In the genomic region with DNA sequence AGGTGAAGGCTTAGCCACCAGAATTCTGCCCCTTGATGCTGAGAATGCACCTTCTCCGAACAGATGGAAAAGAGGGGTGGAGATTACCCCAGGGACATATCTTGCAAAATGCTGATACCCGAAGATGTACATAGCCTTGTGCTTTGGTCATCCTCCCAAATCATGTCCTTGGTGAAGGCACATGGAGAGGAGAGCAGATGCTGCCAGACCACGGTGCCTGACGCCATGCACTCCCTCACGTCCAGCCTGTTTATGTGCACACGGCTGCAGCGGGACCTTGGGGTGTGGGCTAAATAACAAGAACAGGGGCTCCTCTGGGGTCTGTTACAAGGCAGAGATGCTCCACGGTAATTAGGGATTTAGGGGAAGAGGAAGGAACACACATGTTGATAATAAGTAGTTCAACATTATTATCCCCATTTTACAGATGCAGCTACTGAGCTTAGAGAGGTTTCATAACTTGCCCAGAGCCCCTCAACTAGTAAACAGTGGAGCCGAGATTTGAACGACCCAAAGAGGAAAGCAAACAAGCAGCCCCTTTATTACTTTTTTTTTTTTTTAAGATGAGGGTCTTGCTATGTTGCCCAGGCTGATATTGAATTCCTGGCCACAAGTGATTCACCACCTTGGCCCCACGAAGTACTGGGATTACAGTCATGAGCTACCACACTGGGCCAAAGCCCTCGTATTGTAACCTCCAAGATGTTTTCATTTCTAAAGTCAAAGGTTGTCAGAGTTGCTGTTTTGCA, we compare ENCODE assay signal across 34 cellular contexts. TPM values are rescaled to one million over a fixed set of nuclear protein-coding genes. Genes with fewer than 3 reads are reported as not detected.
A peak's percentile ranks its signal among the peaks of the same experiment; 100 is the strongest.
DNase-seq lines count a peak whose midpoint lies in the region; ATAC-seq, FAIRE-seq and TF ChIP-seq lines count a peak whose summit lies in the region.
"Had no signal": no experiment of that assay in that cellular context is flagged by ENCODE, and none has a peak within 500 bp of the region (broad histone marks: within the 10 kb centered on the region; RNA-seq: fewer than 3 reads in every experiment).

No MANE protein-coding gene starts in this region.

- H3K4me1 ChIP-seq in K562 (replicated peaks in 1 of 2; ENCODE audit: control insufficient read depth in 2 of 2, insufficient read depth in 2 of 2, low read length in 2 of 2), result peaks cover 30 to 41% of the 10 kb centered on the region in 2 experiments; a peak in 4 of 5 replicates
- H3K4me1 ChIP-seq in mesenchymal stem cell (ENCODE audit: control insufficient read depth, insufficient read depth, low read depth, low read length), result peaks cover 1% of the 10 kb centered on the region
- H3K4me1 ChIP-seq in testis, result peaks cover 76% of the 10 kb centered on the region

- H3K4ac ChIP-seq in mesenchymal stem cell (ENCODE audit: low read depth in 1 of 2, low read length in 2 of 2), result no peak overlapping the region

- intact Hi-C loops in K562 (cut with micrococcal nuclease), result no loop called here
- intact Hi-C loops in testis (cut with DNase I; ENCODE audit: low total_unique reads), result no loop called here

- H3K9ac ChIP-seq in K562 (ENCODE audit: insufficient read depth in 1 of 2, low read depth in 2 of 2, low read length in 2 of 2) (no peak overlapping the region), mesenchymal stem cell (ENCODE audit: low read length) (peak overlapping the region; percentile 13)
- H3K9ac ChIP-seq: BLaER1 had no signal

- H3K4me2 ChIP-seq in K562 (ENCODE audit: insufficient read depth, low read length) (no peak overlapping the region), mesenchymal stem cell (ENCODE audit: low read length, poor library complexity, severe bottlenecking) (no peak overlapping the region)
- H3K4me2 ChIP-seq: BLaER1, PC-9 had no signal

- no peak overlapping the region for H4K8ac ChIP-seq in mesenchymal stem cell (ENCODE audit: low read length)

- H2BK120ac ChIP-seq in mesenchymal stem cell (ENCODE audit: low read depth, low read length), result no peak overlapping the region

- peaks cover 35% of the 10 kb centered on the region for H3K79me1 ChIP-seq in mesenchymal stem cell (replicated peaks; ENCODE audit: low read length, poor library complexity, severe bottlenecking)

- H3K79me2 ChIP-seq in K562 (ENCODE audit: control insufficient read depth, insufficient read depth, low read length), result no peaks in the 10 kb centered on the region

- H3K9me3 Mint-ChIP-seq in WTC11, result no peaks in the 10 kb centered on the region
- H3K9me3 Mint-ChIP-seq: activated CD4-positive, alpha-beta memory T cell treated with anti-CD3 and anti-CD28 coated beads for 36 hours; activated naive CD4-positive, alpha-beta T cell treated with anti-CD3 and anti-CD28 coated beads for 36 hours; dendritic cell treated with granulocyte-macrophage colony-stimulating factor and Interleukin-4, amounts not matched to agents 40 ng/mL and 50 ng/mL, for 4 days; memory B cell; neural crest cell; T-helper 1 cell treated with Interleukin-12 subunit alpha and Interleukin-12 subunit beta and Interleukin-4 antibody, amounts not matched to agents 30 μg/mL and 1 μg/mL, for 36 hours had no signal

- CTCF ChIA-PET in K562 (lab: Yijun Ruan, JAX; ENCODE audit: low intra/inter-chr PET ratio), result no interaction called here
- CTCF ChIA-PET in WTC11 (lab: Charles Lee), result interaction anchor here (2.5 kb wide), 1 partner anchor 10 kb away, joined by 16 read pairs; no protein-coding TSS in a partner anchor

- no peaks in the 10 kb centered on the region for H3K9me3 ChIP-seq in K562 (replicated peaks; ENCODE audit: control insufficient read depth, insufficient read depth, low read depth, low read length)
- no peaks in the 10 kb centered on the region for H3K9me3 ChIP-seq in mesenchymal stem cell (ENCODE audit: control insufficient read depth, low read length)
- no peaks in the 10 kb centered on the region for H3K9me3 ChIP-seq in testis
- H3K9me3 ChIP-seq: BLaER1, heart right ventricle, sigmoid colon had no signal

- H3K27me3 ChIP-seq in K562 (ENCODE audit: control insufficient read depth in 2 of 2, insufficient read depth in 2 of 2, low read length in 2 of 2), result no peaks in the 10 kb centered on the region
- no peaks in the 10 kb centered on the region for H3K27me3 ChIP-seq in mesenchymal stem cell (ENCODE audit: control insufficient read depth in 1 of 2, insufficient read depth in 1 of 2, low read length in 2 of 2)
- no peaks in the 10 kb centered on the region for H3K27me3 ChIP-seq in testis
- H3K27me3 ChIP-seq: BLaER1, heart right ventricle, sigmoid colon had no signal

- H3K4me3 ChIP-seq in K562, result no peak overlapping the region
- peak overlapping the region in 1 of 2 experiments; percentile 19 for H3K4me3 ChIP-seq in mesenchymal stem cell (ENCODE audit: insufficient read depth in 1 of 2, low read depth in 1 of 2, low read length in 2 of 2)
- no peak overlapping the region for H3K4me3 ChIP-seq in testis
- H3K4me3 ChIP-seq: BLaER1, heart right ventricle, PC-9, sigmoid colon had no signal

- no peak overlapping the region for H2AFZ ChIP-seq in K562 (ENCODE audit: low read depth, low read length)
- H2AFZ ChIP-seq in mesenchymal stem cell (ENCODE audit: low read depth, low read length), result no peak overlapping the region
- H2AFZ ChIP-seq: PC-9 had no signal

- no peak for TF ChIP-seq RAD21 in K562 (CRISPR knock-in tag; conservative IDR thresholded peaks at IDR 0.05 in 1 of 2, IDR thresholded peaks at IDR 0.05 in 1 of 2)

- H3K27me3 Mint-ChIP-seq in WTC11 (ENCODE audit: low read depth), result no peaks in the 10 kb centered on the region; the same call in 1 of the 2 replicates
- H3K27me3 Mint-ChIP-seq: activated CD4-positive, alpha-beta memory T cell treated with anti-CD3 and anti-CD28 coated beads for 36 hours; brain; dendritic cell treated with granulocyte-macrophage colony-stimulating factor and Interleukin-4, amounts not matched to agents 40 ng/mL and 50 ng/mL, for 4 days; progenitor cell of endocrine pancreas had no signal

- H3K27ac ChIP-seq in K562 (ENCODE audit: extremely low read depth, low read depth, low read length) (no peak overlapping the region), mesenchymal stem cell (ENCODE audit: low read length, poor library complexity, severe bottlenecking) (no peak overlapping the region), testis (peak overlapping the region; percentile 52 to 79)
- H3K27ac ChIP-seq: BLaER1, HL-60, PC-9 had no signal

- peak; percentile 18 for DNase-seq in D341Med (ENCODE audit: low spot score)
- DNase-seq in K562 (ENCODE audit: extremely low read depth in 1 of 4, low spot score in 3 of 4), result no peak
- no peak for DNase-seq in mesenchymal stem cell
- DNase-seq in testis, result peak; percentile 55
- no peak for DNase-seq in stimulated activated CD4-positive, alpha-beta T cell treated with anti-CD3 and anti-CD28 coated beads, Interleukin-4, amount 100 ng/mL, for 4 hours
- no peak for DNase-seq in WTC11 (ENCODE audit: low spot score)
- DNase-seq: activated CD4-positive, alpha-beta memory T cell treated with anti-CD3 and anti-CD28 coated beads for 36 hours; activated CD4-positive, CD25-positive, alpha-beta regulatory T cell treated with anti-CD3 and anti-CD28 coated beads, Interleukin-2, amount 50 U/mL, for 72 hours; activated naive CD4-positive, alpha-beta T cell treated with anti-CD3 and anti-CD28 coated beads for 36 hours; DMS53; erythroblast; HCEC 1CT; heart right ventricle; Karpas-422; NCI-H1417; NCI-H2029; NCI-H2227 treated with DMSO at 0.1 percent for 48 hours; PC-9; sigmoid colon; stimulated activated CD4-positive, alpha-beta T cell treated with anti-CD3 and anti-CD28 coated beads, Interleukin-12 subunit alpha, Interleukin-12 subunit beta, amount 100 ng/mL, for 4 hours; stimulated activated CD4-positive, alpha-beta T cell treated with anti-CD3 and anti-CD28 coated beads, Interleukin-2, amount 100 ng/mL, for 48 hours; substantia nigra had no signal

- no peak overlapping the region for H3K14ac ChIP-seq in mesenchymal stem cell (ENCODE audit: low read length in 2 of 2)

- H4K20me1 ChIP-seq in K562 (replicated peaks; ENCODE audit: control insufficient read depth, insufficient read depth, low read length), result no peaks in the 10 kb centered on the region; the same call in 1 of the 2 replicates
- H4K20me1 ChIP-seq: BLaER1 had no signal

- peaks cover 5% of the 10 kb centered on the region for H3K9me1 ChIP-seq in K562 (ENCODE audit: control insufficient read depth, insufficient read depth, low read length)

- no peak overlapping the region for H2BK5ac ChIP-seq in mesenchymal stem cell (ENCODE audit: low read depth, low read length, poor library complexity, severe bottlenecking)

- 37% methylated on average over 12 of the region's 12 CpGs for WGBS in K562 (ENCODE audit: insufficient coverage, low coverage, missing lambda C conversion rate)
- WGBS in mesenchymal stem cell, result 93% methylated on average over 11 of the region's 12 CpGs
- WGBS in testis, 2 donors, result 47 to 55% methylated on average over 12 of the region's 12 CpGs

- H2BK12ac ChIP-seq in mesenchymal stem cell (ENCODE audit: low read length in 2 of 2), result no peak overlapping the region

- no peak overlapping the region for H2AK5ac ChIP-seq in mesenchymal stem cell (ENCODE audit: low read length, severe bottlenecking)

- peaks cover 51% of the 10 kb centered on the region for H3K4me1 Mint-ChIP-seq in WTC11
- H3K4me1 Mint-ChIP-seq: memory B cell had no signal

- H4K91ac ChIP-seq in mesenchymal stem cell (ENCODE audit: low read length), result no peak overlapping the region

- BruUV-seq in K562 (replicated peaks; lab: Mats Ljungman, UMichigan), result no TSS peak

- TF ChIP-seq EP300 in K562 (IDR thresholded peaks at IDR 0.05; ENCODE audit: low read length), result no peak

- no peak for TF ChIP-seq CTCF in K562 (IDR thresholded peaks at IDR 0.05 in 2 of 3, conservative IDR thresholded peaks at IDR 0.05 in 1 of 3; ENCODE audit: insufficient read depth in 2 of 3, low read depth in 1 of 3, low read length in 3 of 3)
- TF ChIP-seq CTCF in testis (IDR thresholded peaks at IDR 0.05), result no peak
- no peak for TF ChIP-seq CTCF in WTC11 (IDR thresholded peaks at IDR 0.05)

- in situ Hi-C loops in K562 (cut with MboI), result no loop called here

- H3K36me3 Mint-ChIP-seq in WTC11, result peaks cover 5% of the 10 kb centered on the region; the same call in 1 of the 2 replicates
- H3K36me3 Mint-ChIP-seq: activated CD4-positive, alpha-beta memory T cell treated with anti-CD3 and anti-CD28 coated beads for 36 hours; memory B cell had no signal

- POLR2A ChIA-PET in K562 (lab: Yijun Ruan, JAX), result interaction anchor here (0.7 to 1.9 kb wide), 3 partner anchors 9 to 50 kb away, joined by 3 to 9 read pairs (median 4); no protein-coding TSS in a partner anchor
- POLR2A ChIA-PET in WTC11 (lab: Charles Lee), result no interaction called here

- no peaks in the 10 kb centered on the region for H3K36me3 ChIP-seq in K562 (ENCODE audit: control insufficient read depth, insufficient read depth, low read length)
- H3K36me3 ChIP-seq in mesenchymal stem cell (ENCODE audit: control insufficient read depth in 1 of 2, insufficient read depth in 2 of 2, low read depth in 1 of 2, low read length in 2 of 2), result peaks cover 10 to 17% of the 10 kb centered on the region in 2 experiments
- H3K36me3 ChIP-seq in testis (ENCODE audit: low read depth, missing control alignments), result no peaks in the 10 kb centered on the region
- H3K36me3 ChIP-seq: BLaER1 had no signal

- ATAC-seq in K562 (no peak), GM18870 (IDR thresholded peaks at IDR 0.05; ENCODE audit: unreplicated experiment) (no peak), WTC11 (no peak)
- ATAC-seq: SK-N-SH treated with all-trans-retinoic acid at 6 μM for 48 hours had no signal

- H3K18ac ChIP-seq in mesenchymal stem cell (ENCODE audit: low read depth in 1 of 2, low read length in 2 of 2), result no peak overlapping the region

- TF ChIP-seq POLR2A in K562 (conservative IDR thresholded peaks at IDR 0.05), result no peak
- no peak for TF ChIP-seq POLR2A in testis (IDR thresholded peaks at IDR 0.05)

- H3K4me3 Mint-ChIP-seq in WTC11, result no peak overlapping the region
- H3K4me3 Mint-ChIP-seq: activated CD4-positive, alpha-beta memory T cell treated with anti-CD3 and anti-CD28 coated beads for 36 hours; activated naive CD4-positive, alpha-beta T cell treated with anti-CD3 and anti-CD28 coated beads for 36 hours; brain; dendritic cell treated with granulocyte-macrophage colony-stimulating factor and Interleukin-4, amounts not matched to agents 40 ng/mL and 50 ng/mL, for 4 days; memory B cell; neural crest cell; T-helper 1 cell treated with Interleukin-12 subunit alpha and Interleukin-12 subunit beta and Interleukin-4 antibody, amounts not matched to agents 30 μg/mL and 1 μg/mL, for 36 hours had no signal

- H3K23ac ChIP-seq in mesenchymal stem cell (ENCODE audit: low read length in 2 of 2), result no peak overlapping the region

- H2BK15ac ChIP-seq in mesenchymal stem cell (ENCODE audit: low read depth, poor library complexity, severe bottlenecking), result no peak overlapping the region

- H3K27ac Mint-ChIP-seq in WTC11, result no peak overlapping the region
- H3K27ac Mint-ChIP-seq: activated CD4-positive, alpha-beta memory T cell treated with anti-CD3 and anti-CD28 coated beads for 36 hours; activated naive CD4-positive, alpha-beta T cell treated with anti-CD3 and anti-CD28 coated beads for 36 hours; dendritic cell treated with granulocyte-macrophage colony-stimulating factor and Interleukin-4, amounts not matched to agents 40 ng/mL and 50 ng/mL, for 4 days; memory B cell; progenitor cell of endocrine pancreas; T-helper 1 cell treated with Interleukin-12 subunit alpha and Interleukin-12 subunit beta and Interleukin-4 antibody, amounts not matched to agents 30 μg/mL and 1 μg/mL, for 36 hours had no signal

- FAIRE-seq in K562 (lab: Jason Lieb, UNC), result no peak
- FAIRE-seq: G401.6, TTC549 had no signal

RNA-seq across cellular contexts. Expression of a gene that starts 12.9 kb away (rescaled TPM):
- total RNA-seq in K562 (2011; cell fraction: chromatin; rRNA removed; ENCODE audit: low replicate concordance), result 16.4 and 37.6 TPM in 2 replicates
- total RNA-seq in K562 (2011; cell fraction: nucleolus; rRNA removed), result 26.8 and 35.4 TPM in 2 replicates
- 21.5 and 25.0 TPM in 2 replicates for total RNA-seq in K562 (2011; cell fraction: nucleoplasm; rRNA removed)
- total RNA-seq in K562 (2014; rRNA removed), result 8.0 and 11.6 TPM in 2 replicates
- 4.7 and 5.1 TPM in 2 replicates for total RNA-seq in K562 (2014; rRNA removed; fragmentation: Illumina TruSeq; extraction: Trizol)
- 6.7 and 7.6 TPM in 2 replicates for total RNA-seq in K562 (2015; rRNA removed; fragmentation: Illumina TruSeq; extraction: Trizol)
- 18.5 and 21.1 TPM in 2 replicates for total RNA-seq in K562 (2021)
- 4.0 and 11.2 TPM in 2 replicates for polyA plus RNA-seq in K562 (2011; rRNA removed)
- 4.7 and 5.2 TPM in 2 replicates for polyA plus RNA-seq in K562 (2011; cell fraction: cytosol; rRNA removed)
- 6.3 and 7.3 TPM in 2 replicates for polyA plus RNA-seq in K562 (2011; cell fraction: nucleus; rRNA removed)
- 26.2 and 32.9 TPM in 2 replicates for polyA plus RNA-seq in K562 (2012)
- 21.9 and 27.0 TPM in 2 replicates for polyA plus RNA-seq in K562 (2014; fragmentation: Illumina TruSeq; extraction: Trizol)
- polyA plus RNA-seq in K562 (2014; fragmentation: Nextera tagmentation; extraction: Ambion mirVana), result under 1 TPM; 0.21 to 0.48 TPM
- 7.5 and 8.8 TPM in 2 replicates for polyA plus RNA-seq in K562 (2014; rRNA removed)
- polyA minus RNA-seq in K562 (2011; rRNA and poly(A)+ RNA removed), result 3.6 and 4.8 TPM in 2 replicates
- polyA minus RNA-seq in K562 (2011; cell fraction: cytosol; rRNA and poly(A)+ RNA removed), result 6.6 and 10.0 TPM in 2 replicates
- polyA minus RNA-seq in K562 (2011; cell fraction: nucleus; rRNA and poly(A)+ RNA removed), result 5.0 and 6.2 TPM in 2 replicates
- polyA plus RNA-seq in mesenchymal stem cell (2013, experiment 1 of 2), result 58.9 TPM
- 59.0 TPM for polyA plus RNA-seq in mesenchymal stem cell (2013, experiment 2 of 2)
- total RNA-seq in testis, result 100 to 1,000 TPM; 145 to 173 TPM
- polyA plus RNA-seq in testis (ENCODE audit: insufficient read depth, low read depth, low replicate concordance), result 161 TPM
- total RNA-seq in WTC11 (2021), result 60.9 to 66.2 TPM (median 64.4 TPM) in 3 replicates

RNA-seq across cellular contexts. Expression of a gene that starts 45.2 kb away (rescaled TPM):
- total RNA-seq in K562 (2011; cell fraction: chromatin; rRNA removed; ENCODE audit: low replicate concordance), result 83.3 and 146 TPM in 2 replicates
- total RNA-seq in K562 (2011; cell fraction: nucleolus; rRNA removed), result 43.4 and 63.3 TPM in 2 replicates
- total RNA-seq in K562 (2011; cell fraction: nucleoplasm; rRNA removed), result 146 and 277 TPM in 2 replicates
- total RNA-seq in K562 (2014; rRNA removed) (272 and 273 TPM in 2 replicates), K562 (2014; rRNA removed; fragmentation: Illumina TruSeq; extraction: Trizol) (690 and 726 TPM in 2 replicates), K562 (2015; rRNA removed; fragmentation: Illumina TruSeq; extraction: Trizol) (537 and 597 TPM in 2 replicates), K562 (2021) (434 and 437 TPM in 2 replicates), testis (100 to 1,000 TPM; 134 to 159 TPM), WTC11 (2021) (374 to 395 TPM (median 375 TPM) in 3 replicates)
- polyA plus RNA-seq in K562 (2011; rRNA removed) (836 and 1,016 TPM in 2 replicates), K562 (2014; fragmentation: Illumina TruSeq; extraction: Trizol) (557 and 668 TPM in 2 replicates), K562 (2014; fragmentation: Nextera tagmentation; extraction: Ambion mirVana) (1,000 to 10,000 TPM; 1,645 to 1,892 TPM), K562 (2014; rRNA removed) (502 and 509 TPM in 2 replicates), testis (ENCODE audit: insufficient read depth, low read depth, low replicate concordance) (249 TPM)
- 227 and 688 TPM in 2 replicates for polyA plus RNA-seq in K562 (2011; cell fraction: cytosol; rRNA removed)
- 227 and 377 TPM in 2 replicates for polyA plus RNA-seq in K562 (2011; cell fraction: nucleus; rRNA removed)
- polyA plus RNA-seq in K562 (2012), result 392 and 460 TPM in 2 replicates
- 359 and 411 TPM in 2 replicates for polyA minus RNA-seq in K562 (2011; rRNA and poly(A)+ RNA removed)
- 148 and 171 TPM in 2 replicates for polyA minus RNA-seq in K562 (2011; cell fraction: cytosol; rRNA and poly(A)+ RNA removed)
- polyA minus RNA-seq in K562 (2011; cell fraction: nucleus; rRNA and poly(A)+ RNA removed), result 33.3 and 80.0 TPM in 2 replicates
- polyA plus RNA-seq in mesenchymal stem cell (2013, experiment 1 of 2), result 196 TPM
- polyA plus RNA-seq in mesenchymal stem cell (2013, experiment 2 of 2), result 205 TPM

RNA-seq across cellular contexts. Expression of a gene that starts 59.4 kb away (rescaled TPM):
- 420 and 854 TPM in 2 replicates for total RNA-seq in K562 (2011; cell fraction: chromatin; rRNA removed; ENCODE audit: low replicate concordance)
- total RNA-seq in K562 (2011; cell fraction: nucleolus; rRNA removed), result 362 and 382 TPM in 2 replicates
- 379 and 427 TPM in 2 replicates for total RNA-seq in K562 (2011; cell fraction: nucleoplasm; rRNA removed)
- total RNA-seq in K562 (2014; rRNA removed) (17.5 and 21.2 TPM in 2 replicates), K562 (2014; rRNA removed; fragmentation: Illumina TruSeq; extraction: Trizol) (17.2 and 17.6 TPM in 2 replicates), K562 (2015; rRNA removed; fragmentation: Illumina TruSeq; extraction: Trizol) (16.2 and 17.5 TPM in 2 replicates), K562 (2021) (48.5 and 54.6 TPM in 2 replicates), testis (10 to 100 TPM; 46.9 to 51.7 TPM), WTC11 (2021) (61.1 to 91.7 TPM (median 69.3 TPM) in 3 replicates)
- polyA plus RNA-seq in K562 (2011; rRNA removed) (39.2 and 70.5 TPM in 2 replicates), K562 (2014; fragmentation: Illumina TruSeq; extraction: Trizol) (37.7 and 39.0 TPM in 2 replicates), K562 (2014; fragmentation: Nextera tagmentation; extraction: Ambion mirVana) (1 to 10 TPM; 2.0 to 2.8 TPM), K562 (2014; rRNA removed) (30.5 and 32.4 TPM in 2 replicates), testis (ENCODE audit: insufficient read depth, low read depth, low replicate concordance) (13.6 TPM)
- 23.7 and 25.8 TPM in 2 replicates for polyA plus RNA-seq in K562 (2011; cell fraction: cytosol; rRNA removed)
- polyA plus RNA-seq in K562 (2011; cell fraction: nucleus; rRNA removed), result 496 and 545 TPM in 2 replicates
- polyA plus RNA-seq in K562 (2012), result 27.0 and 59.7 TPM in 2 replicates
- polyA minus RNA-seq in K562 (2011; rRNA and poly(A)+ RNA removed), result 57.7 and 57.8 TPM in 2 replicates
- polyA minus RNA-seq in K562 (2011; cell fraction: cytosol; rRNA and poly(A)+ RNA removed), result 16.8 and 28.1 TPM in 2 replicates
- polyA minus RNA-seq in K562 (2011; cell fraction: nucleus; rRNA and poly(A)+ RNA removed), result 118 and 144 TPM in 2 replicates
- polyA plus RNA-seq in mesenchymal stem cell (2013, experiment 1 of 2), result 27.0 TPM
- polyA plus RNA-seq in mesenchymal stem cell (2013, experiment 2 of 2), result 24.8 TPM

Comparison
In these comparisons a context has a peak if more than half of its experiments do, and no peak if none do; other contexts are left out.
1. DNase-seq: peak in D341Med (single experiment) and testis (single experiment); none in K562 (0 of 4), mesenchymal stem cell (single experiment), stimulated activated CD4-positive, alpha-beta T cell treated with anti-CD3 and anti-CD28 coated beads, Interleukin-4, amount 100 ng/mL, for 4 hours (0 of 2) and WTC11 (single experiment).
2. H3K27ac ChIP-seq: peak in testis (2 of 2); none in K562 (single experiment) and mesenchymal stem cell (single experiment).